10 cellular contexts compared by ENCODE assay signal in the genomic region with DNA sequence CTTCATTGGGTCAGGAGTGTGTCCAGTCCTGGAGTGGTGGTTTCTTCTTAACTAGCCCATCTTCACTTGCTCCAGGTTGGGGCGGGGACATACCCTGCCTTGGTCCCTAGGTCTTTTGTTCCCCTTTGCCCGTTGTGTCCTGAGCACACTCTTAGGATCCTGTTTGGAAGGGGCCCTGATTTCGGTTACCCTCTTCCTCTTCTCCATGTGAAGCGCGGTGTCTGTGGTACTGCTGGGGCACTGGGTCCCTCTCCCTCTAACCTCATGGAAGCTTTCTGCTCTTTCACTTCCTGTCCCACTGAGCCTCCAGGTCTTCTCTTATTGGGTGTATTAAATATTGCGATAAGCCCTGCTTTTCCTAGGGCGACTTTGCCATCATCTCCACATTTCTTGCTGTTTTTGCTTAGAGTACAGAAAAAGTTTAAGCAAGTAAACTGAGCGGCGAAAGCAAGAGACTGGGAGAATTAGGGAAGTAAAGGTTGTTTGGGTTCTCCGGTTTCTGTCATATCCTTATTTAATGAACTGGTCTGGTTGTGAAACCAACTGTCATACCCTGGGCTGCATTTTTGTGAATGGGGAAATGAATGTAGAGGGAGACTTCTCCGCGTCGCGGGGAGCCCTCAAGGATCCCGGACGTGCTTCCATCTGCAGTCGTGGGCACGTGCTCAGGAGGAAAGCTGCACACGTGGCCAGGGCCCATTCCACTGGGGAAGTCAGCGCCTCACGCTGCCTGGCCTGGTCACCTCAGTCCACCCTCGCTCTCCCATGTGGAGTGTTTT.
DNase-seq lines count a peak whose midpoint lies in the region; ATAC-seq and TF ChIP-seq lines count a peak whose summit lies in the region.
"Had no signal": no experiment of that assay in that cellular context is flagged by ENCODE, and none has a peak within 500 bp of the region (broad histone marks: within the 10 kb centered on the region; RNA-seq: fewer than 3 reads in every experiment).

No MANE protein-coding gene starts in this region.

- DNase-seq in GM19238 (ENCODE audit: insufficient read length, low spot score) (peak; percentile 50), SKM-1 (lab: John Stamatoyannopoulos, UW; ENCODE audit: unreplicated experiment) (peak; percentile 94), right cardiac atrium (peak; percentile 50 to 85 (median 77)), gastrocnemius medialis (peak; percentile 40 to 43), EL (no peak), RWPE1 (ENCODE audit: low spot score) (no peak)
- DNase-seq: mammary epithelial cell, NCI-H1105 treated with DMSO at 0.1 percent for 48 hours had no signal

- H3K27me3 ChIP-seq in right cardiac atrium (ENCODE audit: control insufficient read depth, insufficient read depth) (no peaks in the 10 kb centered on the region), gastrocnemius medialis (no peaks in the 10 kb centered on the region)

- in situ Hi-C loops in gastrocnemius medialis (cut with MboI; ENCODE audit: low sequenced_read_pairs in 4 of 4), result no loop called here

- CTCF ChIA-PET in RWPE1 (lab: Yijun Ruan, JAX), result interaction anchor here (0.5 kb wide), 1 partner anchor 28 kb away, joined by 3 read pairs; no protein-coding TSS in a partner anchor

- TF ChIP-seq CTCF in gastrocnemius medialis (IDR thresholded peaks at IDR 0.05 in 4 of 5, conservative IDR thresholded peaks at IDR 0.05 in 1 of 5) (no peak), RWPE1 (conservative IDR thresholded peaks at IDR 0.05; ENCODE audit: low read depth) (no peak)

- H3K4me1 ChIP-seq in right cardiac atrium (ENCODE audit: control insufficient read depth, insufficient read depth, low read length), result peaks cover 8% of the 10 kb centered on the region
- H3K4me1 ChIP-seq in gastrocnemius medialis, result no peaks in the 10 kb centered on the region

- no peak overlapping the region for H3K4me3 ChIP-seq in right cardiac atrium (ENCODE audit: low read length)
- no peak overlapping the region for H3K4me3 ChIP-seq in gastrocnemius medialis

- H3K27ac ChIP-seq in right cardiac atrium (ENCODE audit: low read length) (peak overlapping the region; percentile 30), gastrocnemius medialis (no peak overlapping the region), RWPE1 (no peak overlapping the region)

- H3K36me3 ChIP-seq in gastrocnemius medialis, result no peaks in the 10 kb centered on the region

- no peaks in the 10 kb centered on the region for H3K9me3 ChIP-seq in right cardiac atrium (ENCODE audit: control insufficient read depth, low read length)
- no peaks in the 10 kb centered on the region for H3K9me3 ChIP-seq in gastrocnemius medialis

- ATAC-seq in right cardiac atrium (peak; percentile 40 to 47), gastrocnemius medialis (no peak), HG02759 (IDR thresholded peaks at IDR 0.05; ENCODE audit: unreplicated experiment) (no peak), GM21423 (IDR thresholded peaks at IDR 0.05; ENCODE audit: unreplicated experiment) (no peak)

- no peak for TF ChIP-seq POLR2A in gastrocnemius medialis (IDR thresholded peaks at IDR 0.05)

- 83% methylated on average over 22 of the region's 22 CpGs for WGBS in right cardiac atrium

- intact Hi-C loops in right cardiac atrium (cut with DNase I) (no loop called here), gastrocnemius medialis (cut with DNase I; ENCODE audit: low total_unique reads) (no loop called here)

- POLR2A ChIA-PET in RWPE1 (lab: Yijun Ruan, JAX; ENCODE audit: low non-redundant PET), result no interaction called here

Comparison
In these comparisons a context has a peak if more than half of its experiments do, and no peak if none do; other contexts are left out.
1. DNase-seq: peak in GM19238 (single experiment), SKM-1 (single experiment), right cardiac atrium (3 of 3) and gastrocnemius medialis (2 of 2); none in EL (single experiment) and RWPE1 (single experiment).
2. ATAC-seq: peak in right cardiac atrium (2 of 2); none in gastrocnemius medialis (0 of 2), HG02759 (single experiment) and GM21423 (single experiment).